Comparison of ENCODE assay signal across 1 cellular context in genomic region chr5:32279786-32280185, GRCh38.
TF ChIP-seq lines count a peak whose summit lies in the region.

No MANE protein-coding gene starts in this region.

TF ChIP-seq in GM12878, 131 proteins besides CTCF, POLR2A, EP300 and RAD21:
- TF ChIP-seq, protein P1, sequence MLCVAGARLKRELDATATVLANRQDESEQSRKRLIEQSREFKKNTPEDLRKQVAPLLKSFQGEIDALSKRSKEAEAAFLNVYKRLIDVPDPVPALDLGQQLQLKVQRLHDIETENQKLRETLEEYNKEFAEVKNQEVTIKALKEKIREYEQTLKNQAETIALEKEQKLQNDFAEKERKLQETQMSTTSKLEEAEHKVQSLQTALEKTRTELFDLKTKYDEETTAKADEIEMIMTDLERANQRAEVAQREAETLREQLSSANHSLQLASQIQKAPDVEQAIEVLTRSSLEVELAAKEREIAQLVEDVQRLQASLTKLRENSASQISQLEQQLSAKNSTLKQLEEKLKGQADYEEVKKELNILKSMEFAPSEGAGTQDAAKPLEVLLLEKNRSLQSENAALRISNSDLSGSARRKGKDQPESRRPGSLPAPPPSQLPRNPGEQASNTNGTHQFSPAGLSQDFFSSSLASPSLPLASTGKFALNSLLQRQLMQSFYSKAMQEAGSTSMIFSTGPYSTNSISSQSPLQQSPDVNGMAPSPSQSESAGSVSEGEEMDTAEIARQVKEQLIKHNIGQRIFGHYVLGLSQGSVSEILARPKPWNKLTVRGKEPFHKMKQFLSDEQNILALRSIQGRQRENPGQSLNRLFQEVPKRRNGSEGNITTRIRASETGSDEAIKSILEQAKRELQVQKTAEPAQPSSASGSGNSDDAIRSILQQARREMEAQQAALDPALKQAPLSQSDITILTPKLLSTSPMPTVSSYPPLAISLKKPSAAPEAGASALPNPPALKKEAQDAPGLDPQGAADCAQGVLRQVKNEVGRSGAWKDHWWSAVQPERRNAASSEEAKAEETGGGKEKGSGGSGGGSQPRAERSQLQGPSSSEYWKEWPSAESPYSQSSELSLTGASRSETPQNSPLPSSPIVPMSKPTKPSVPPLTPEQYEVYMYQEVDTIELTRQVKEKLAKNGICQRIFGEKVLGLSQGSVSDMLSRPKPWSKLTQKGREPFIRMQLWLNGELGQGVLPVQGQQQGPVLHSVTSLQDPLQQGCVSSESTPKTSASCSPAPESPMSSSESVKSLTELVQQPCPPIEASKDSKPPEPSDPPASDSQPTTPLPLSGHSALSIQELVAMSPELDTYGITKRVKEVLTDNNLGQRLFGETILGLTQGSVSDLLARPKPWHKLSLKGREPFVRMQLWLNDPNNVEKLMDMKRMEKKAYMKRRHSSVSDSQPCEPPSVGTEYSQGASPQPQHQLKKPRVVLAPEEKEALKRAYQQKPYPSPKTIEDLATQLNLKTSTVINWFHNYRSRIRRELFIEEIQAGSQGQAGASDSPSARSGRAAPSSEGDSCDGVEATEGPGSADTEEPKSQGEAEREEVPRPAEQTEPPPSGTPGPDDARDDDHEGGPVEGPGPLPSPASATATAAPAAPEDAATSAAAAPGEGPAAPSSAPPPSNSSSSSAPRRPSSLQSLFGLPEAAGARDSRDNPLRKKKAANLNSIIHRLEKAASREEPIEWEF (IDR thresholded peaks at IDR 0.05; ENCODE audit: insufficient replicate concordance, low read depth, low read length), result no peak
- TF ChIP-seq TCF7 (IDR thresholded peaks at IDR 0.05; ENCODE audit: borderline replicate concordance), result no peak
- no peak for TF ChIP-seq ZNF592 (IDR thresholded peaks at IDR 0.05)
- TF ChIP-seq, protein P2, sequence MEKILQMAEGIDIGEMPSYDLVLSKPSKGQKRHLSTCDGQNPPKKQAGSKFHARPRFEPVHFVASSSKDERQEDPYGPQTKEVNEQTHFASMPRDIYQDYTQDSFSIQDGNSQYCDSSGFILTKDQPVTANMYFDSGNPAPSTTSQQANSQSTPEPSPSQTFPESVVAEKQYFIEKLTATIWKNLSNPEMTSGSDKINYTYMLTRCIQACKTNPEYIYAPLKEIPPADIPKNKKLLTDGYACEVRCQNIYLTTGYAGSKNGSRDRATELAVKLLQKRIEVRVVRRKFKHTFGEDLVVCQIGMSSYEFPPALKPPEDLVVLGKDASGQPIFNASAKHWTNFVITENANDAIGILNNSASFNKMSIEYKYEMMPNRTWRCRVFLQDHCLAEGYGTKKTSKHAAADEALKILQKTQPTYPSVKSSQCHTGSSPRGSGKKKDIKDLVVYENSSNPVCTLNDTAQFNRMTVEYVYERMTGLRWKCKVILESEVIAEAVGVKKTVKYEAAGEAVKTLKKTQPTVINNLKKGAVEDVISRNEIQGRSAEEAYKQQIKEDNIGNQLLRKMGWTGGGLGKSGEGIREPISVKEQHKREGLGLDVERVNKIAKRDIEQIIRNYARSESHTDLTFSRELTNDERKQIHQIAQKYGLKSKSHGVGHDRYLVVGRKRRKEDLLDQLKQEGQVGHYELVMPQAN (conservative IDR thresholded peaks at IDR 0.05), result no peak
- TF ChIP-seq KDM1A (IDR thresholded peaks at IDR 0.05; ENCODE audit: borderline replicate concordance), result no peak
- no peak for TF ChIP-seq IKZF1 (conservative IDR thresholded peaks at IDR 0.05)
- no peak for TF ChIP-seq NR2C2 (IDR thresholded peaks at IDR 0.05; ENCODE audit: borderline replicate concordance, control insufficient read depth, insufficient read length, low read depth)
- TF ChIP-seq CEBPZ (IDR thresholded peaks at IDR 0.05; ENCODE audit: low read depth, low read length), result no peak
- no peak for TF ChIP-seq SPI1 (IDR thresholded peaks at IDR 0.05; ENCODE audit: borderline replicate concordance, insufficient read depth, low read depth, low read length)
- no peak for TF ChIP-seq HSF1 (IDR thresholded peaks at IDR 0.05; ENCODE audit: low read depth, low read length)
- TF ChIP-seq, protein P3, sequence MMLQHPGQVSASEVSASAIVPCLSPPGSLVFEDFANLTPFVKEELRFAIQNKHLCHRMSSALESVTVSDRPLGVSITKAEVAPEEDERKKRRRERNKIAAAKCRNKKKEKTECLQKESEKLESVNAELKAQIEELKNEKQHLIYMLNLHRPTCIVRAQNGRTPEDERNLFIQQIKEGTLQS (IDR thresholded peaks at IDR 0.05; ENCODE audit: borderline replicate concordance, extremely low read depth, low read depth, low read length), result no peak
